In genomic region chr12:43805149-43805856, GRCh38 we compare ENCODE assay signal across 2 cellular contexts.
TF ChIP-seq lines count a peak whose summit lies in the region.

No MANE protein-coding gene starts in this region.

TF ChIP-seq in HepG2, 621 proteins besides CTCF, POLR2A, EP300 and RAD21:
- TF ChIP-seq ERF (CRISPR knock-in tag; IDR thresholded peaks at IDR 0.05) (no peak), EED (CRISPR knock-in tag; IDR thresholded peaks at IDR 0.05) (no peak), NKX3-1 (CRISPR knock-in tag; IDR thresholded peaks at IDR 0.05) (no peak), CCDC6 (CRISPR knock-in tag; IDR thresholded peaks at IDR 0.05) (no peak), ATF7 (IDR thresholded peaks at IDR 0.05) (no peak), ATF7 (CRISPR knock-in tag; IDR thresholded peaks at IDR 0.05) (no peak), PCBP2 (optimal IDR thresholded peaks at IDR 0.05; ENCODE audit: low read depth, low read length, poor library complexity, severe bottlenecking) (no peak), ZNF331 (CRISPR knock-in tag; IDR thresholded peaks at IDR 0.05) (no peak)

TF ChIP-seq in GM12891, 5 proteins besides CTCF, POLR2A, EP300 and RAD21:
- no peak for TF ChIP-seq SPI1 (IDR thresholded peaks at IDR 0.05; ENCODE audit: low read depth, low read length)
- no peak for TF ChIP-seq TAF1 (IDR thresholded peaks at IDR 0.05; ENCODE audit: low read depth, low read length)
- no peak for TF ChIP-seq POU2F2 (IDR thresholded peaks at IDR 0.05; ENCODE audit: low read depth, low read length)
- TF ChIP-seq PAX5 (IDR thresholded peaks at IDR 0.05; ENCODE audit: insufficient read depth, low read length, severe bottlenecking), result no peak
- TF ChIP-seq POLR2AphosphoS5 (IDR thresholded peaks at IDR 0.05; ENCODE audit: low read depth, low read length), result no peak
